11 cellular contexts compared by ENCODE assay signal in genomic region chr10:103618575-103619423, GRCh38.
DNase-seq lines count a peak whose midpoint lies in the region; TF ChIP-seq lines count a peak whose summit lies in the region.
"Had no signal": no experiment of that assay in that cellular context is flagged by ENCODE, and none has a peak within 500 bp of the region (broad histone marks: within the 10 kb centered on the region; RNA-seq: fewer than 3 reads in every experiment).

No MANE protein-coding gene starts in this region.

- TF ChIP-seq POLR2A in esophagus squamous epithelium (IDR thresholded peaks at IDR 0.05) (no peak), uterus (IDR thresholded peaks at IDR 0.05) (no peak)

- H3K9me3 Mint-ChIP-seq in neural progenitor cell = no peaks in the 10 kb centered on the region

- TF ChIP-seq CTCF in esophagus squamous epithelium (IDR thresholded peaks at IDR 0.05) = no peak
- TF ChIP-seq CTCF in uterus (IDR thresholded peaks at IDR 0.05) = no peak
- TF ChIP-seq CTCF in neural progenitor cell (IDR thresholded peaks at IDR 0.05) = no peak

- H2AFZ ChIP-seq in neural progenitor cell (replicated peaks) = no peak overlapping the region
- H2AFZ ChIP-seq: PC-9 had no signal

- H3K4me3 ChIP-seq in esophagus squamous epithelium (no peak overlapping the region), uterus (no peak overlapping the region), neural progenitor cell (no peak overlapping the region)
- H3K4me3 ChIP-seq: PC-9 had no signal

- peak; percentile 96 for DNase-seq in OCI-M1 (lab: John Stamatoyannopoulos, UW)
- no peak for DNase-seq in esophagus squamous epithelium (lab: John Stamatoyannopoulos, UW)
- peak; percentile 73 for DNase-seq in mucosa of gallbladder (ENCODE audit: low spot score)
- DNase-seq in uterus = peak; percentile 83 to 85
- DNase-seq in neural progenitor cell (ENCODE audit: low spot score) = no peak
- DNase-seq in activated effector memory CD4-positive, alpha-beta T cell treated with Interleukin-2 at 50 U/mL for 16 hours = no peak
- no peak for DNase-seq in amniotic stem cell (lab: John Stamatoyannopoulos, UW)
- DNase-seq: Kasumi-1; PC-9; stimulated activated naive CD4-positive, alpha-beta T cell had no signal

- H3K9me3 ChIP-seq in esophagus squamous epithelium (no peaks in the 10 kb centered on the region), uterus (no peaks in the 10 kb centered on the region), neural progenitor cell (ENCODE audit: low read depth) (no peaks in the 10 kb centered on the region)

- H4K20me1 ChIP-seq in neural progenitor cell (ENCODE audit: low read depth) = no peaks in the 10 kb centered on the region

- H3K4me1 ChIP-seq in esophagus squamous epithelium (peaks cover 20 to 94% (median 66%) of the 10 kb centered on the region in 3 donors), uterus (peaks cover 15 to 30% of the 10 kb centered on the region in 2 donors), neural progenitor cell (no peaks in the 10 kb centered on the region)

- H3K27me3 Mint-ChIP-seq in neural progenitor cell (ENCODE audit: insufficient read depth, low read depth) = peaks cover 2% of the 10 kb centered on the region
- H3K27me3 Mint-ChIP-seq: progenitor cell of endocrine pancreas had no signal

- H3K4me1 Mint-ChIP-seq in neural progenitor cell = peaks cover 8% of the 10 kb centered on the region

- intact Hi-C loops in esophagus squamous epithelium (cut with DNase I) (no loop called here), uterus (cut with DNase I; ENCODE audit: low total_unique reads) (no loop called here)

- 42 to 51% methylated on average over 4 to 6 of the region's 19 CpGs for WGBS in esophagus squamous epithelium, 2 donors

- H3K79me2 ChIP-seq in neural progenitor cell (ENCODE audit: low read depth) = no peaks in the 10 kb centered on the region

- H3K4me2 ChIP-seq in neural progenitor cell = no peak overlapping the region
- H3K4me2 ChIP-seq: PC-9 had no signal

- peaks cover 5% of the 10 kb centered on the region for H3K36me3 Mint-ChIP-seq in neural progenitor cell

- H3K27ac ChIP-seq in esophagus squamous epithelium (peak overlapping the region; percentile 26 to 75 (median 70)), uterus (peak overlapping the region; percentile 69 to 73), neural progenitor cell (no peak overlapping the region)
- H3K27ac ChIP-seq: PC-9 had no signal

- no peak overlapping the region for H3K27ac Mint-ChIP-seq in neural progenitor cell
- H3K27ac Mint-ChIP-seq: progenitor cell of endocrine pancreas had no signal

- H3K4me3 Mint-ChIP-seq in neural progenitor cell = no peak overlapping the region

- H3K27me3 ChIP-seq in esophagus squamous epithelium (no peaks in the 10 kb centered on the region), uterus (no peaks in the 10 kb centered on the region), neural progenitor cell (no peaks in the 10 kb centered on the region)

- H3K36me3 ChIP-seq in esophagus squamous epithelium = peaks cover 9 to 100% (median 30%) of the 10 kb centered on the region in 3 donors
- H3K36me3 ChIP-seq in uterus = no peaks in the 10 kb centered on the region
- H3K36me3 ChIP-seq in neural progenitor cell = no peaks in the 10 kb centered on the region

- H3K9ac ChIP-seq in neural progenitor cell = no peak overlapping the region

- no peaks in the 10 kb centered on the region for H3F3A ChIP-seq in neural progenitor cell (ENCODE audit: low read depth)

Comparison
In these comparisons a context has a peak if more than half of its experiments do, and no peak if none do; other contexts are left out.
1. DNase-seq: peak in OCI-M1 (single experiment), mucosa of gallbladder (single experiment) and uterus (2 of 2); none in esophagus squamous epithelium (single experiment), neural progenitor cell (single experiment), activated effector memory CD4-positive, alpha-beta T cell treated with Interleukin-2 at 50 U/mL for 16 hours (single experiment) and amniotic stem cell (single experiment).